Comparison of ENCODE assay signal across 8 cellular contexts in the genomic region with DNA sequence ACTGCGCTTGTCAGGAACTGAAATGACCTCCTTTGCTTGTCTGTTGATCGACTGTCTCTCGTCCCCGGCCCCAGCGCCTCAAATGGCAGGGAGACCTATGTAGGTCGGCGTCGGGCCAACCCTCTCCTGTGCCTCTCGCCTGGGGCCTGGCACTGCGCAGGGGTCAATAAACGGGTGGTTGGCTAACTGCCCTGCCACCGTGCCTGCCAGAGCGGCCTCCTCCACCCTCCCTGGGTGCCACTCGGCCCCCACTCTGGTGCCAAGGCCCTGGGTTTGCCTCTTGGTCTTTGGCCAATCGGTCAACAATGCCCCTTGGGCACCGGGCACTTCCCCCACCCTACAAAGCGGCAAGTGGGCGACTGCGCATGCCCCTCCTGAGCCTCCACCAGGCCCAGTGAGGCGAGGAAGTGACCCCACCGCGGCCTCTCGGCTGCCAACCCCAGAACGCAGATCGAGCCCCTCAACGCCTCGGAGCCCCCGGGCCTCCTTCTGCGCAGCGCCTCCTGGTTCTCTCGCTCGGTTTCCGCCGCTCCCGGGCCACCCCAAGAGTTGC. TPM values are rescaled to one million over a fixed set of nuclear protein-coding genes. Genes with fewer than 3 reads are reported as not detected.
DNase-seq lines count a peak whose midpoint lies in the region; ATAC-seq, FAIRE-seq and TF ChIP-seq lines count a peak whose summit lies in the region.

No MANE protein-coding gene starts in this region.

- H3K79me2 ChIP-seq in DND-41 (ENCODE audit: insufficient read depth, low read length) (peaks cover 61% of the 10 kb centered on the region), SU-DHL-6 (ENCODE audit: insufficient read depth, low read length) (peaks cover 45% of the 10 kb centered on the region), K562 (ENCODE audit: control insufficient read depth, insufficient read depth, low read length) (peaks cover 63% of the 10 kb centered on the region)

- CTCF ChIA-PET in K562 (lab: Yijun Ruan, JAX; ENCODE audit: low intra/inter-chr PET ratio) = interaction anchor here (0.6 kb wide), 1 partner anchor 91 kb away, joined by 8 read pairs; no protein-coding TSS in a partner anchor

- H3K27me3 ChIP-seq in DND-41 (ENCODE audit: insufficient read depth, low read length, poor library complexity) (no peaks in the 10 kb centered on the region), SU-DHL-6 (ENCODE audit: low read length) (no peaks in the 10 kb centered on the region), K562 (ENCODE audit: control insufficient read depth in 2 of 2, insufficient read depth in 2 of 2, low read length in 2 of 2) (no peaks in the 10 kb centered on the region), iPS-15b (ENCODE audit: control insufficient read depth, insufficient read depth, low read length) (no peaks in the 10 kb centered on the region)

- in situ Hi-C loops in K562 (cut with MboI) = no loop called here

- peak overlapping the region; percentile 40 to 82 for H3K4me3 ChIP-seq in DND-41 (ENCODE audit: low read depth in 1 of 2, low read length in 2 of 2)
- peak overlapping the region; percentile 73 for H3K4me3 ChIP-seq in SU-DHL-6 (ENCODE audit: insufficient read depth, low read length, poor library complexity, severe bottlenecking)
- H3K4me3 ChIP-seq in K562 = peak overlapping the region; percentile 74
- H3K4me3 ChIP-seq in iPS-15b (ENCODE audit: low read depth, low read length) = peak overlapping the region; percentile 85
- peak overlapping the region; percentile 81 for H3K4me3 ChIP-seq in retinal pigment epithelial cell (ENCODE audit: low read length)

- H3K9me3 ChIP-seq in DND-41 (ENCODE audit: insufficient read depth, low read length, severe bottlenecking) (no peaks in the 10 kb centered on the region), SU-DHL-6 (ENCODE audit: insufficient read depth, low read length) (no peaks in the 10 kb centered on the region), K562 (replicated peaks; ENCODE audit: control insufficient read depth, insufficient read depth, low read depth, low read length) (no peaks in the 10 kb centered on the region), iPS-15b (ENCODE audit: control insufficient read depth, insufficient read depth, low read length) (no peaks in the 10 kb centered on the region)

- no peak for TF ChIP-seq EP300 in K562 (IDR thresholded peaks at IDR 0.05; ENCODE audit: low read length)

- H3K9me2 ChIP-seq in SU-DHL-6 (replicated peaks; ENCODE audit: insufficient read depth, low read length) = no peaks in the 10 kb centered on the region

- peaks cover 43% of the 10 kb centered on the region for H3K36me3 ChIP-seq in DND-41 (ENCODE audit: insufficient read depth, low read length)
- 0 out of 2 replicates have a peak, but pooled peaks cover 3% of the 10 kb centered on the region for H3K36me3 ChIP-seq in SU-DHL-6 (ENCODE audit: low read length)
- H3K36me3 ChIP-seq in K562 (ENCODE audit: control insufficient read depth, insufficient read depth, low read length) = peaks cover 37% of the 10 kb centered on the region
- peaks cover 8% of the 10 kb centered on the region for H3K36me3 ChIP-seq in iPS-15b (ENCODE audit: control insufficient read depth, insufficient read depth, low read length)

- TF ChIP-seq CTCF in DND-41 (IDR thresholded peaks at IDR 0.05; ENCODE audit: borderline replicate concordance, extremely low read depth, low read length, poor library complexity, severe bottlenecking) (no peak), SU-DHL-6 (IDR thresholded peaks at IDR 0.05; ENCODE audit: insufficient read depth, low read length, poor library complexity, severe bottlenecking) (no peak), K562 (IDR thresholded peaks at IDR 0.05 in 2 of 3, conservative IDR thresholded peaks at IDR 0.05 in 1 of 3; ENCODE audit: insufficient read depth in 2 of 3, low read depth in 1 of 3, low read length in 3 of 3) (no peak), retinal pigment epithelial cell (conservative IDR thresholded peaks at IDR 0.05; ENCODE audit: low read depth, low read length) (peak; percentile 0)

- WGBS in K562 (ENCODE audit: insufficient coverage, low coverage, missing lambda C conversion rate) = under 1% methylated on average over 21 of the region's 35 CpGs

- FAIRE-seq in K562 (lab: Jason Lieb, UNC) = peak; percentile 19

- peak overlapping the region; percentile 91 for H3K27ac ChIP-seq in DND-41 (ENCODE audit: low read length)
- H3K27ac ChIP-seq in SU-DHL-6 (ENCODE audit: low read depth, low read length) = peak overlapping the region; percentile 83
- peak overlapping the region; percentile 96 for H3K27ac ChIP-seq in K562 (ENCODE audit: extremely low read depth, low read depth, low read length)

- no peak for TF ChIP-seq RAD21 in K562 (CRISPR knock-in tag; conservative IDR thresholded peaks at IDR 0.05 in 1 of 2, IDR thresholded peaks at IDR 0.05 in 1 of 2)

- intact Hi-C loops in K562 (cut with micrococcal nuclease) = no loop called here

- BruUV-seq in K562 (replicated peaks; lab: Mats Ljungman, UMichigan) = TSS peak; percentile 68

- no peaks in the 10 kb centered on the region for H3K9me1 ChIP-seq in K562 (ENCODE audit: control insufficient read depth, insufficient read depth, low read length)

- peak overlapping the region; percentile 72 for H3K4me2 ChIP-seq in DND-41 (ENCODE audit: insufficient read depth, low read length)
- peak overlapping the region; percentile 70 for H3K4me2 ChIP-seq in SU-DHL-6 (ENCODE audit: low read depth, low read length, poor library complexity, severe bottlenecking)
- peak overlapping the region; percentile 88 for H3K4me2 ChIP-seq in K562 (ENCODE audit: insufficient read depth, low read length)

- H3K9ac ChIP-seq in DND-41 (ENCODE audit: low read depth, low read length) (peak overlapping the region; percentile 100), SU-DHL-6 (ENCODE audit: low read length) (peak overlapping the region; percentile 87), K562 (ENCODE audit: insufficient read depth in 1 of 2, low read depth in 2 of 2, low read length in 2 of 2) (peak overlapping the region; percentile 99), iPS-15b (ENCODE audit: low read depth, low read length) (peak overlapping the region; percentile 97)

- POLR2A ChIA-PET in K562 (lab: Yijun Ruan, JAX) = interaction anchor here (0.6 to 2.2 kb wide), 5 partner anchors 10 to 79 kb away, joined by 3 to 8 read pairs (median 6); no protein-coding TSS in a partner anchor

- H3F3A ChIP-seq in SU-DHL-6 (ENCODE audit: insufficient read depth) = peaks cover 16% of the 10 kb centered on the region

- TF ChIP-seq POLR2A in K562 (conservative IDR thresholded peaks at IDR 0.05) = no peak

- peak; percentile 56 for DNase-seq in DND-41
- peak; percentile 54 for DNase-seq in HT-29 (ENCODE audit: low spot score)
- DNase-seq in K562 (ENCODE audit: extremely low read depth in 1 of 4, low spot score in 3 of 4) = peak in 2 of 4 experiments; percentile 42 to 45
- no peak for DNase-seq in retinal pigment epithelial cell (ENCODE audit: low read depth)

- peaks cover 47% of the 10 kb centered on the region for H3K4me1 ChIP-seq in DND-41 (ENCODE audit: insufficient read depth, low read length)
- peaks cover 3 to 44% of the 10 kb centered on the region in 2 experiments; a peak in 4 of 5 replicates for H3K4me1 ChIP-seq in K562 (replicated peaks in 1 of 2; ENCODE audit: control insufficient read depth in 2 of 2, insufficient read depth in 2 of 2, low read length in 2 of 2)
- peaks cover 3% of the 10 kb centered on the region for H3K4me1 ChIP-seq in iPS-15b (ENCODE audit: control insufficient read depth, insufficient read depth, low read length)

- peaks cover 19% of the 10 kb centered on the region for H4K20me1 ChIP-seq in DND-41 (ENCODE audit: insufficient read depth, low read length)
- H4K20me1 ChIP-seq in SU-DHL-6 (ENCODE audit: low read depth, low read length) = no peaks in the 10 kb centered on the region
- H4K20me1 ChIP-seq in K562 (replicated peaks; ENCODE audit: control insufficient read depth, insufficient read depth, low read length) = peaks cover 3% of the 10 kb centered on the region; the same call in 1 of the 2 replicates

- ATAC-seq in DND-41 (ENCODE audit: insufficient read depth, low read depth) (peak; percentile 24), GM21360 (IDR thresholded peaks at IDR 0.05; ENCODE audit: unreplicated experiment) (peak; percentile 31), K562 (peak; percentile 16), GM18858 (IDR thresholded peaks at IDR 0.05; ENCODE audit: unreplicated experiment) (no peak)

- H2AFZ ChIP-seq in DND-41 (ENCODE audit: low read depth, low read length) (peak overlapping the region; percentile 86), SU-DHL-6 (ENCODE audit: low read depth, low read length, severe bottlenecking) (peak overlapping the region; percentile 4), K562 (ENCODE audit: low read depth, low read length) (peak overlapping the region; percentile 47)

RNA-seq across cellular contexts. Expression of a gene that starts 1.1 kb away (rescaled TPM):
- total RNA-seq in HT-29 (2014; rRNA removed; shearing (Covaris generic)) = 99.5 and 114 TPM in 2 replicates
- 50.9 and 183 TPM in 2 replicates for total RNA-seq in K562 (2011; cell fraction: chromatin; rRNA removed; ENCODE audit: low replicate concordance)
- 102 and 110 TPM in 2 replicates for total RNA-seq in K562 (2011; cell fraction: nucleolus; rRNA removed)
- total RNA-seq in K562 (2011; cell fraction: nucleoplasm; rRNA removed) = 55.9 and 62.1 TPM in 2 replicates
- total RNA-seq in K562 (2014; rRNA removed) (78.3 and 99.2 TPM in 2 replicates), K562 (2014; rRNA removed; fragmentation: Illumina TruSeq; extraction: Trizol) (52.7 and 64.4 TPM in 2 replicates), K562 (2015; rRNA removed; fragmentation: Illumina TruSeq; extraction: Trizol) (81.5 and 82.9 TPM in 2 replicates), K562 (2021) (95.6 and 96.4 TPM in 2 replicates)
- polyA plus RNA-seq in K562 (2011; rRNA removed) (62.6 and 72.0 TPM in 2 replicates), K562 (2014; fragmentation: Illumina TruSeq; extraction: Trizol) (56.1 and 61.8 TPM in 2 replicates), K562 (2014; fragmentation: Nextera tagmentation; extraction: Ambion mirVana) (1 to 10 TPM; 2.1 to 8.3 TPM), K562 (2014; rRNA removed) (64.3 and 67.5 TPM in 2 replicates)
- 55.6 and 109 TPM in 2 replicates for polyA plus RNA-seq in K562 (2011; cell fraction: cytosol; rRNA removed)
- polyA plus RNA-seq in K562 (2011; cell fraction: nucleus; rRNA removed) = 51.7 and 82.4 TPM in 2 replicates
- polyA plus RNA-seq in K562 (2012) = 62.6 and 63.7 TPM in 2 replicates
- 54.1 and 87.9 TPM in 2 replicates for polyA minus RNA-seq in K562 (2011; rRNA and poly(A)+ RNA removed)
- polyA minus RNA-seq in K562 (2011; cell fraction: cytosol; rRNA and poly(A)+ RNA removed) = 50.6 and 75.7 TPM in 2 replicates
- polyA minus RNA-seq in K562 (2011; cell fraction: nucleus; rRNA and poly(A)+ RNA removed) = 28.0 and 39.2 TPM in 2 replicates

RNA-seq across cellular contexts. Expression of a gene that starts 15.2 kb away (rescaled TPM):
- total RNA-seq in HT-29 (2014; rRNA removed; shearing (Covaris generic)) = not detected in 2 replicates
- total RNA-seq in K562 (2011; cell fraction: chromatin; rRNA removed; ENCODE audit: low replicate concordance) = 0.48 and 1.0 TPM in 2 replicates
- total RNA-seq in K562 (2011; cell fraction: nucleolus; rRNA removed) = 0.92 and 1.0 TPM in 2 replicates
- total RNA-seq in K562 (2011; cell fraction: nucleoplasm; rRNA removed) = 0.31 and 0.81 TPM in 2 replicates
- 0.18 and 0.37 TPM in 2 replicates for total RNA-seq in K562 (2014; rRNA removed)
- 0.26 TPM in 1 of 2 replicates, not detected in the other for total RNA-seq in K562 (2014; rRNA removed; fragmentation: Illumina TruSeq; extraction: Trizol)
- 0.11 TPM in 1 of 2 replicates, not detected in the other for total RNA-seq in K562 (2015; rRNA removed; fragmentation: Illumina TruSeq; extraction: Trizol)
- total RNA-seq in K562 (2021) = 0.16 and 0.35 TPM in 2 replicates
- 0.14 and 0.54 TPM in 2 replicates for polyA plus RNA-seq in K562 (2011; rRNA removed)
- polyA plus RNA-seq in K562 (2011; cell fraction: cytosol; rRNA removed) = 0.19 and 1.3 TPM in 2 replicates
- polyA plus RNA-seq in K562 (2011; cell fraction: nucleus; rRNA removed) = 0.15 and 0.46 TPM in 2 replicates
- polyA plus RNA-seq in K562 (2012) = 0.12 and 0.25 TPM in 2 replicates
- 0.17 TPM in 1 of 2 replicates, not detected in the other for polyA plus RNA-seq in K562 (2014; fragmentation: Illumina TruSeq; extraction: Trizol)
- under 1 TPM in 1 of 2 experiments, not detected in 1; 0.03 TPM for polyA plus RNA-seq in K562 (2014; fragmentation: Nextera tagmentation; extraction: Ambion mirVana)
- 0.12 and 0.49 TPM in 2 replicates for polyA plus RNA-seq in K562 (2014; rRNA removed)
- 0.67 and 0.78 TPM in 2 replicates for polyA minus RNA-seq in K562 (2011; rRNA and poly(A)+ RNA removed)
- not detected in 2 replicates for polyA minus RNA-seq in K562 (2011; cell fraction: cytosol; rRNA and poly(A)+ RNA removed)
- polyA minus RNA-seq in K562 (2011; cell fraction: nucleus; rRNA and poly(A)+ RNA removed) = 0.27 and 0.44 TPM in 2 replicates

RNA-seq across cellular contexts. Expression of a gene that starts 41.7 kb away (rescaled TPM):
- 36.0 and 36.8 TPM in 2 replicates for total RNA-seq in HT-29 (2014; rRNA removed; shearing (Covaris generic))
- total RNA-seq in K562 (2011; cell fraction: chromatin; rRNA removed; ENCODE audit: low replicate concordance) = 20.6 and 77.4 TPM in 2 replicates
- total RNA-seq in K562 (2011; cell fraction: nucleolus; rRNA removed) = 91.2 and 95.1 TPM in 2 replicates
- total RNA-seq in K562 (2011; cell fraction: nucleoplasm; rRNA removed) = 39.5 and 45.9 TPM in 2 replicates
- 37.2 and 41.3 TPM in 2 replicates for total RNA-seq in K562 (2014; rRNA removed)
- 9.1 and 12.8 TPM in 2 replicates for total RNA-seq in K562 (2014; rRNA removed; fragmentation: Illumina TruSeq; extraction: Trizol)
- 22.9 and 26.8 TPM in 2 replicates for total RNA-seq in K562 (2015; rRNA removed; fragmentation: Illumina TruSeq; extraction: Trizol)
- total RNA-seq in K562 (2021) = 55.9 and 66.1 TPM in 2 replicates
- polyA plus RNA-seq in K562 (2011; rRNA removed) = 20.4 and 27.9 TPM in 2 replicates
- 36.3 and 59.9 TPM in 2 replicates for polyA plus RNA-seq in K562 (2011; cell fraction: cytosol; rRNA removed)
- 75.3 and 124 TPM in 2 replicates for polyA plus RNA-seq in K562 (2011; cell fraction: nucleus; rRNA removed)
- polyA plus RNA-seq in K562 (2012) = 45.0 and 67.2 TPM in 2 replicates
- polyA plus RNA-seq in K562 (2014; fragmentation: Illumina TruSeq; extraction: Trizol) = 22.9 and 40.2 TPM in 2 replicates
- 1 to 10 TPM in 1 of 2 experiments, under 1 TPM in 1; 0.51 to 1.7 TPM for polyA plus RNA-seq in K562 (2014; fragmentation: Nextera tagmentation; extraction: Ambion mirVana)
- polyA plus RNA-seq in K562 (2014; rRNA removed) = 45.4 and 55.3 TPM in 2 replicates
- 7.4 and 12.6 TPM in 2 replicates for polyA minus RNA-seq in K562 (2011; rRNA and poly(A)+ RNA removed)
- 18.2 and 37.3 TPM in 2 replicates for polyA minus RNA-seq in K562 (2011; cell fraction: cytosol; rRNA and poly(A)+ RNA removed)
- polyA minus RNA-seq in K562 (2011; cell fraction: nucleus; rRNA and poly(A)+ RNA removed) = 20.8 and 24.9 TPM in 2 replicates

Comparison
In these comparisons a context has a peak if more than half of its experiments do, and no peak if none do; other contexts are left out.
1. H2AFZ ChIP-seq: peak in every context shown above with its lines; median percentile 86 in DND-41; 47 in K562; 4 in SU-DHL-6.